In the genomic region with DNA sequence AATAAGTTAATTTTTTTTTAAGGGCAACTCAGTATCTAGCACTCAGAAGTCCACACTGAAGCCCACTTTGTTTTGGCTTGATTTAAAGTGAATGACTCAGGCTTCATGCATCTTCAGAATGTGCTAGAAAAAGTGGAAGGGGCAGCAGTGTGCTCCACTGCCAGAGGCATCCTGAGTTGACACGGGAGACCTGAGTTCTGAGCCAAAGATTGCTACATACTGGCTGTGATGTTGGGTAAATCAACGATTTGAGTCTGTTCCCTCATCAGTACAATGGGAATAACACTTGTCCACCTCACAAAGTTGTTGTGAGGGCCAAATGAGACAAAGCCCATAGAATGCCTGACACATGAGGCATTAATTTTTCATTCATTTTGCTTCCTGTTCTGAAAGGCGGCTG, we compare ENCODE assay signal across 1 cellular context.
TF ChIP-seq lines count a peak whose summit lies in the region.

No MANE protein-coding gene starts in this region.

TF ChIP-seq in SK-N-SH, 30 proteins besides CTCF, POLR2A, EP300 and RAD21 (continued from another document):
- TF ChIP-seq, protein P1, sequence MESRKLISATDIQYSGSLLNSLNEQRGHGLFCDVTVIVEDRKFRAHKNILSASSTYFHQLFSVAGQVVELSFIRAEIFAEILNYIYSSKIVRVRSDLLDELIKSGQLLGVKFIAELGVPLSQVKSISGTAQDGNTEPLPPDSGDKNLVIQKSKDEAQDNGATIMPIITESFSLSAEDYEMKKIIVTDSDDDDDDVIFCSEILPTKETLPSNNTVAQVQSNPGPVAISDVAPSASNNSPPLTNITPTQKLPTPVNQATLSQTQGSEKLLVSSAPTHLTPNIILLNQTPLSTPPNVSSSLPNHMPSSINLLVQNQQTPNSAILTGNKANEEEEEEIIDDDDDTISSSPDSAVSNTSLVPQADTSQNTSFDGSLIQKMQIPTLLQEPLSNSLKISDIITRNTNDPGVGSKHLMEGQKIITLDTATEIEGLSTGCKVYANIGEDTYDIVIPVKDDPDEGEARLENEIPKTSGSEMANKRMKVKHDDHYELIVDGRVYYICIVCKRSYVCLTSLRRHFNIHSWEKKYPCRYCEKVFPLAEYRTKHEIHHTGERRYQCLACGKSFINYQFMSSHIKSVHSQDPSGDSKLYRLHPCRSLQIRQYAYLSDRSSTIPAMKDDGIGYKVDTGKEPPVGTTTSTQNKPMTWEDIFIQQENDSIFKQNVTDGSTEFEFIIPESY (IDR thresholded peaks at IDR 0.05; ENCODE audit: borderline replicate concordance, low read depth), result no peak
- no peak for TF ChIP-seq MXI1 (IDR thresholded peaks at IDR 0.05; ENCODE audit: low read depth, low read length)
- TF ChIP-seq, protein P2, sequence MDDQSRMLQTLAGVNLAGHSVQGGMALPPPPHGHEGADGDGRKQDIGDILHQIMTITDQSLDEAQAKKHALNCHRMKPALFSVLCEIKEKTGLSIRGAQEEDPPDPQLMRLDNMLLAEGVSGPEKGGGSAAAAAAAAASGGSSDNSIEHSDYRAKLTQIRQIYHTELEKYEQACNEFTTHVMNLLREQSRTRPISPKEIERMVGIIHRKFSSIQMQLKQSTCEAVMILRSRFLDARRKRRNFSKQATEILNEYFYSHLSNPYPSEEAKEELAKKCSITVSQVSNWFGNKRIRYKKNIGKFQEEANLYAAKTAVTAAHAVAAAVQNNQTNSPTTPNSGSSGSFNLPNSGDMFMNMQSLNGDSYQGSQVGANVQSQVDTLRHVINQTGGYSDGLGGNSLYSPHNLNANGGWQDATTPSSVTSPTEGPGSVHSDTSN (IDR thresholded peaks at IDR 0.05), result peak; percentile 58; the same call in 1 of the 2 replicates
- TF ChIP-seq, protein P3, sequence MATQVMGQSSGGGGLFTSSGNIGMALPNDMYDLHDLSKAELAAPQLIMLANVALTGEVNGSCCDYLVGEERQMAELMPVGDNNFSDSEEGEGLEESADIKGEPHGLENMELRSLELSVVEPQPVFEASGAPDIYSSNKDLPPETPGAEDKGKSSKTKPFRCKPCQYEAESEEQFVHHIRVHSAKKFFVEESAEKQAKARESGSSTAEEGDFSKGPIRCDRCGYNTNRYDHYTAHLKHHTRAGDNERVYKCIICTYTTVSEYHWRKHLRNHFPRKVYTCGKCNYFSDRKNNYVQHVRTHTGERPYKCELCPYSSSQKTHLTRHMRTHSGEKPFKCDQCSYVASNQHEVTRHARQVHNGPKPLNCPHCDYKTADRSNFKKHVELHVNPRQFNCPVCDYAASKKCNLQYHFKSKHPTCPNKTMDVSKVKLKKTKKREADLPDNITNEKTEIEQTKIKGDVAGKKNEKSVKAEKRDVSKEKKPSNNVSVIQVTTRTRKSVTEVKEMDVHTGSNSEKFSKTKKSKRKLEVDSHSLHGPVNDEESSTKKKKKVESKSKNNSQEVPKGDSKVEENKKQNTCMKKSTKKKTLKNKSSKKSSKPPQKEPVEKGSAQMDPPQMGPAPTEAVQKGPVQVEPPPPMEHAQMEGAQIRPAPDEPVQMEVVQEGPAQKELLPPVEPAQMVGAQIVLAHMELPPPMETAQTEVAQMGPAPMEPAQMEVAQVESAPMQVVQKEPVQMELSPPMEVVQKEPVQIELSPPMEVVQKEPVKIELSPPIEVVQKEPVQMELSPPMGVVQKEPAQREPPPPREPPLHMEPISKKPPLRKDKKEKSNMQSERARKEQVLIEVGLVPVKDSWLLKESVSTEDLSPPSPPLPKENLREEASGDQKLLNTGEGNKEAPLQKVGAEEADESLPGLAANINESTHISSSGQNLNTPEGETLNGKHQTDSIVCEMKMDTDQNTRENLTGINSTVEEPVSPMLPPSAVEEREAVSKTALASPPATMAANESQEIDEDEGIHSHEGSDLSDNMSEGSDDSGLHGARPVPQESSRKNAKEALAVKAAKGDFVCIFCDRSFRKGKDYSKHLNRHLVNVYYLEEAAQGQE (IDR thresholded peaks at IDR 0.05; ENCODE audit: low read depth, low read length), result no peak
- peak; percentile 69; the same call in 1 of the 2 replicates for TF ChIP-seq NFIC (IDR thresholded peaks at IDR 0.05; ENCODE audit: borderline replicate concordance)
- TF ChIP-seq RFX5 (IDR thresholded peaks at IDR 0.05; ENCODE audit: low read length), result no peak
- peak; percentile 35 for TF ChIP-seq TCF12 (IDR thresholded peaks at IDR 0.05)
- TF ChIP-seq, protein P4, sequence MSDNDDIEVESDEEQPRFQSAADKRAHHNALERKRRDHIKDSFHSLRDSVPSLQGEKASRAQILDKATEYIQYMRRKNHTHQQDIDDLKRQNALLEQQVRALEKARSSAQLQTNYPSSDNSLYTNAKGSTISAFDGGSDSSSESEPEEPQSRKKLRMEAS (IDR thresholded peaks at IDR 0.05; ENCODE audit: low read depth), result peak; percentile 81
- TF ChIP-seq, protein P5, sequence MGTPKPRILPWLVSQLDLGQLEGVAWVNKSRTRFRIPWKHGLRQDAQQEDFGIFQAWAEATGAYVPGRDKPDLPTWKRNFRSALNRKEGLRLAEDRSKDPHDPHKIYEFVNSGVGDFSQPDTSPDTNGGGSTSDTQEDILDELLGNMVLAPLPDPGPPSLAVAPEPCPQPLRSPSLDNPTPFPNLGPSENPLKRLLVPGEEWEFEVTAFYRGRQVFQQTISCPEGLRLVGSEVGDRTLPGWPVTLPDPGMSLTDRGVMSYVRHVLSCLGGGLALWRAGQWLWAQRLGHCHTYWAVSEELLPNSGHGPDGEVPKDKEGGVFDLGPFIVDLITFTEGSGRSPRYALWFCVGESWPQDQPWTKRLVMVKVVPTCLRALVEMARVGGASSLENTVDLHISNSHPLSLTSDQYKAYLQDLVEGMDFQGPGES (IDR thresholded peaks at IDR 0.05; ENCODE audit: low read depth, low read length), result no peak
- TF ChIP-seq MEF2A (IDR thresholded peaks at IDR 0.05; ENCODE audit: borderline replicate concordance, low read depth), result no peak
- TF ChIP-seq, protein P6, sequence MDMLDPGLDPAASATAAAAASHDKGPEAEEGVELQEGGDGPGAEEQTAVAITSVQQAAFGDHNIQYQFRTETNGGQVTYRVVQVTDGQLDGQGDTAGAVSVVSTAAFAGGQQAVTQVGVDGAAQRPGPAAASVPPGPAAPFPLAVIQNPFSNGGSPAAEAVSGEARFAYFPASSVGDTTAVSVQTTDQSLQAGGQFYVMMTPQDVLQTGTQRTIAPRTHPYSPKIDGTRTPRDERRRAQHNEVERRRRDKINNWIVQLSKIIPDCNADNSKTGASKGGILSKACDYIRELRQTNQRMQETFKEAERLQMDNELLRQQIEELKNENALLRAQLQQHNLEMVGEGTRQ (IDR thresholded peaks at IDR 0.05; ENCODE audit: borderline replicate concordance, low read depth, low read length), result no peak
- no peak for TF ChIP-seq GABPA (IDR thresholded peaks at IDR 0.05; ENCODE audit: low read depth)
- TF ChIP-seq POLR2AphosphoS5 (IDR thresholded peaks at IDR 0.05; ENCODE audit: low read depth, low read length), result no peak; the same call in 1 of the 2 replicates
- peak; percentile 79 for TF ChIP-seq FOSL2 (IDR thresholded peaks at IDR 0.05; ENCODE audit: borderline replicate concordance, low read depth)
- no peak; the same call in 1 of the 2 replicates for TF ChIP-seq TAF1 (IDR thresholded peaks at IDR 0.05; ENCODE audit: borderline replicate concordance, low read depth, low read length)
- peak; percentile 58; the same call in 1 of the 2 replicates for TF ChIP-seq SIN3A (IDR thresholded peaks at IDR 0.05; ENCODE audit: borderline replicate concordance, low read depth, low read length)
- no peak for TF ChIP-seq NRF1 (IDR thresholded peaks at IDR 0.05; ENCODE audit: low read depth, low read length)
- no peak for TF ChIP-seq FOXJ3 (CRISPR knock-in tag; IDR thresholded peaks at IDR 0.05)
- TF ChIP-seq YY1 (IDR thresholded peaks at IDR 0.05; ENCODE audit: low read depth), result no peak
TF ChIP-seq in SK-N-SH: peak in this region for 7.
